27 cellular contexts compared by ENCODE assay signal in genomic region chr5:138141734-138142133, GRCh38. TPM values are rescaled to one million over a fixed set of nuclear protein-coding genes. Genes with fewer than 3 reads are reported as not detected.
DNase-seq lines count a peak whose midpoint lies in the region; ATAC-seq, FAIRE-seq and TF ChIP-seq lines count a peak whose summit lies in the region.
"Had no signal": no experiment of that assay in that cellular context is flagged by ENCODE, and none has a peak within 500 bp of the region (broad histone marks: within the 10 kb centered on the region; RNA-seq: fewer than 3 reads in every experiment).

No MANE protein-coding gene starts in this region.

- no peak for TF ChIP-seq POLR2A in breast epithelium (IDR thresholded peaks at IDR 0.05)

- no peaks in the 10 kb centered on the region for H3K79me2 ChIP-seq in neural progenitor cell (ENCODE audit: low read depth)

- intact Hi-C loops in CD8-positive, alpha-beta T cell (cut with DNase I, micrococcal nuclease), result no loop called here
- intact Hi-C loops in breast epithelium (cut with DNase I; ENCODE audit: low total_unique reads), result no loop called here

- H4K20me1 ChIP-seq in neural progenitor cell (ENCODE audit: low read depth), result no peaks in the 10 kb centered on the region
- H4K20me1 ChIP-seq: BLaER1 had no signal

- H3K27me3 ChIP-seq in bronchial epithelial cell (ENCODE audit: control insufficient read depth, insufficient read depth, low read length) (no peaks in the 10 kb centered on the region), neural progenitor cell (no peaks in the 10 kb centered on the region), breast epithelium (no peaks in the 10 kb centered on the region)
- no peaks in the 10 kb centered on the region for H3K27me3 ChIP-seq in CD8-positive, alpha-beta T cell (ENCODE audit: insufficient read depth, low read length)
- H3K27me3 ChIP-seq: BLaER1 had no signal

- peak; percentile 62 for ATAC-seq in esophagus mucosa
- ATAC-seq in CD8-positive, alpha-beta T cell, result no peak
- ATAC-seq: GM12878, GM23338, HCT116 had no signal

- POLR2A ChIA-PET in CD8-positive, alpha-beta T cell (lab: Charles Lee), result no interaction called here

- H3K9ac ChIP-seq in neural progenitor cell, result no peak overlapping the region
- H3K9ac ChIP-seq: BLaER1 had no signal

- H3K4me3 Mint-ChIP-seq in neural progenitor cell (no peak overlapping the region), chondrocyte (ENCODE audit: unreplicated experiment) (no peak overlapping the region)
- no peak overlapping the region for H3K4me3 Mint-ChIP-seq in CD8-positive, alpha-beta T cell
- H3K4me3 Mint-ChIP-seq: B cell; CD4-positive, CD25-positive, alpha-beta regulatory T cell; CD8-positive, alpha-beta memory T cell; GM23338; H9; HFFc6 had no signal

- TF ChIP-seq CTCF in bronchial epithelial cell (IDR thresholded peaks at IDR 0.05; ENCODE audit: insufficient read depth, low read length, severe bottlenecking) (no peak), neural progenitor cell (IDR thresholded peaks at IDR 0.05) (no peak), chondrocyte (IDR thresholded peaks at IDR 0.05) (no peak), breast epithelium (IDR thresholded peaks at IDR 0.05) (no peak)
- no peak for TF ChIP-seq CTCF in CD8-positive, alpha-beta T cell (IDR thresholded peaks at IDR 0.05)

- no peak overlapping the region for H3K4me3 ChIP-seq in bronchial epithelial cell (ENCODE audit: low read depth, low read length)
- H3K4me3 ChIP-seq in neural progenitor cell, result no peak overlapping the region
- no peak overlapping the region for H3K4me3 ChIP-seq in CD8-positive, alpha-beta T cell (ENCODE audit: low read depth, low read length)
- no peak overlapping the region for H3K4me3 ChIP-seq in breast epithelium
- H3K4me3 ChIP-seq: BLaER1, GM12878, GM23338 had no signal

- H3K36me3 ChIP-seq in bronchial epithelial cell (ENCODE audit: control insufficient read depth, insufficient read depth, low read length) (no peaks in the 10 kb centered on the region), neural progenitor cell (no peaks in the 10 kb centered on the region), breast epithelium (no peaks in the 10 kb centered on the region)
- no peaks in the 10 kb centered on the region for H3K36me3 ChIP-seq in CD8-positive, alpha-beta T cell (ENCODE audit: insufficient read depth, low read length)
- H3K36me3 ChIP-seq: BLaER1 had no signal

- H3K36me3 Mint-ChIP-seq in neural progenitor cell, result no peaks in the 10 kb centered on the region
- H3K36me3 Mint-ChIP-seq in chondrocyte (ENCODE audit: low read depth), result no peaks in the 10 kb centered on the region
- no peaks in the 10 kb centered on the region for H3K36me3 Mint-ChIP-seq in CD8-positive, alpha-beta T cell
- H3K36me3 Mint-ChIP-seq: CD4-positive, CD25-positive, alpha-beta regulatory T cell had no signal

- CTCF ChIA-PET in CD8-positive, alpha-beta T cell (lab: Charles Lee), result interaction anchor here (1.2 to 2.5 kb wide), 2 partner anchors 27 to 363 kb away, joined by 3 to 6 read pairs; no protein-coding TSS in a partner anchor

- H3K4me2 ChIP-seq in neural progenitor cell, result no peak overlapping the region
- H3K4me2 ChIP-seq: BLaER1, GM23338 had no signal

- H3K27me3 Mint-ChIP-seq in neural progenitor cell (ENCODE audit: insufficient read depth, low read depth) (no peaks in the 10 kb centered on the region), chondrocyte (ENCODE audit: low read depth) (no peaks in the 10 kb centered on the region)
- H3K27me3 Mint-ChIP-seq in CD8-positive, alpha-beta T cell (ENCODE audit: low read depth), result peaks cover 19% of the 10 kb centered on the region

- no peaks in the 10 kb centered on the region for H3K9me3 ChIP-seq in neural progenitor cell (ENCODE audit: low read depth)
- no peaks in the 10 kb centered on the region for H3K9me3 ChIP-seq in CD8-positive, alpha-beta T cell (ENCODE audit: low read length)
- H3K9me3 ChIP-seq in breast epithelium, result no peaks in the 10 kb centered on the region
- H3K9me3 ChIP-seq: BLaER1 had no signal

- H3K9me3 Mint-ChIP-seq in neural progenitor cell (no peaks in the 10 kb centered on the region), chondrocyte (ENCODE audit: low read depth) (no peaks in the 10 kb centered on the region)
- no peaks in the 10 kb centered on the region for H3K9me3 Mint-ChIP-seq in CD8-positive, alpha-beta T cell
- H3K9me3 Mint-ChIP-seq: CD4-positive, CD25-positive, alpha-beta regulatory T cell; CD8-positive, alpha-beta memory T cell; GM23338; HFFc6 had no signal

- H3K27ac ChIP-seq in neural progenitor cell (no peak overlapping the region), breast epithelium (no peak overlapping the region)
- H3K27ac ChIP-seq in CD8-positive, alpha-beta T cell (ENCODE audit: low read depth, low read length), result no peak overlapping the region
- H3K27ac ChIP-seq: 22Rv1, BLaER1, C4-2B had no signal

- no peaks in the 10 kb centered on the region for H3F3A ChIP-seq in neural progenitor cell (ENCODE audit: low read depth)

- H2AFZ ChIP-seq in neural progenitor cell (replicated peaks), result no peak overlapping the region
- H2AFZ ChIP-seq: GM23338 had no signal

- H3K4me1 ChIP-seq in neural progenitor cell (peaks cover 4% of the 10 kb centered on the region), breast epithelium (no peaks in the 10 kb centered on the region)
- no peaks in the 10 kb centered on the region for H3K4me1 ChIP-seq in CD8-positive, alpha-beta T cell (ENCODE audit: insufficient read depth, low read length)

- peak; percentile 40 for DNase-seq in NCI-H82 (lab: John Stamatoyannopoulos, UW)
- no peak for DNase-seq in NCI-H82 treated with DMSO at 0.1 percent for 48 hours (lab: John Stamatoyannopoulos, UW; ENCODE audit: unreplicated experiment)
- DNase-seq in bronchial epithelial cell (ENCODE audit: low read depth), result peak; percentile 47
- no peak for DNase-seq in neural progenitor cell (ENCODE audit: low spot score)
- DNase-seq in chondrocyte (ENCODE audit: low spot score), result no peak
- no peak for DNase-seq in CD8-positive, alpha-beta T cell
- DNase-seq in breast epithelium (ENCODE audit: low spot score in 2 of 2), result no peak
- DNase-seq: CD4-positive, CD25-positive, alpha-beta regulatory T cell; CD8-positive, alpha-beta memory T cell; DMS 273 treated with DMSO at 0.1 percent for 48 hours; DMS79; EL; GDM1; H9; HFFc6 had no signal

- FAIRE-seq in bronchial epithelial cell (lab: Jason Lieb, UNC), result no peak
- FAIRE-seq: A204.1, D721Med, GM12878, GM19239 had no signal

- H3K4me1 Mint-ChIP-seq in neural progenitor cell, result peaks cover 6% of the 10 kb centered on the region
- peaks cover 8% of the 10 kb centered on the region for H3K4me1 Mint-ChIP-seq in chondrocyte (ENCODE audit: low read depth)
- no peaks in the 10 kb centered on the region for H3K4me1 Mint-ChIP-seq in CD8-positive, alpha-beta T cell (ENCODE audit: low read depth)
- H3K4me1 Mint-ChIP-seq: CD4-positive, CD25-positive, alpha-beta regulatory T cell; CD8-positive, alpha-beta memory T cell had no signal

- H3K27ac Mint-ChIP-seq in neural progenitor cell (peak overlapping the region; percentile 66), chondrocyte (ENCODE audit: unreplicated experiment) (no peak overlapping the region)
- no peak overlapping the region for H3K27ac Mint-ChIP-seq in CD8-positive, alpha-beta T cell
- H3K27ac Mint-ChIP-seq: B cell; CD4-positive, CD25-positive, alpha-beta regulatory T cell; CD8-positive, alpha-beta memory T cell; GM23338; H9; HFFc6 had no signal

RNA-seq across cellular contexts. Expression of gene NME5, which starts 2.5 kb away (rescaled TPM):
- total RNA-seq in bronchial epithelial cell (0.53 and 0.64 TPM in 2 replicates), esophagus mucosa (0.44 TPM), neural progenitor cell (ENCODE audit: low replicate concordance) (6.7 and 8.0 TPM in 2 replicates), chondrocyte (1.7 to 5.0 TPM (median 2.0 TPM) in 3 replicates), breast epithelium (1 to 10 TPM; 1.9 to 3.9 (median 2.5) TPM)
- not detected for total RNA-seq in CD8-positive, alpha-beta T cell
- total RNA-seq: B cell; CD4-positive, CD25-positive, alpha-beta regulatory T cell; CD8-positive, alpha-beta memory T cell; GM12878; GM23338 had no signal

RNA-seq across cellular contexts. Expression of gene BRD8, which starts 36.7 kb away (rescaled TPM):
- total RNA-seq in bronchial epithelial cell (12.1 and 15.0 TPM in 2 replicates), esophagus mucosa (25.7 TPM), neural progenitor cell (ENCODE audit: low replicate concordance) (113 and 150 TPM in 2 replicates), chondrocyte (31.4 to 49.5 TPM (median 33.1 TPM) in 3 replicates), breast epithelium (10 to 100 TPM; 28.6 to 90.4 (median 69.5) TPM)
- 10 to 100 TPM; 13.0 to 15.0 TPM for total RNA-seq in CD8-positive, alpha-beta T cell

RNA-seq across cellular contexts. Expression of gene KIF20A, which starts 37.2 kb away (rescaled TPM):
- under 0.01 TPM in 2 replicates for total RNA-seq in bronchial epithelial cell
- 21.2 TPM for total RNA-seq in esophagus mucosa
- total RNA-seq in neural progenitor cell (ENCODE audit: low replicate concordance), result 128 and 158 TPM in 2 replicates
- 5.2 to 15.9 TPM (median 14.3 TPM) in 3 replicates for total RNA-seq in chondrocyte
- under 1 TPM in 1 of 2 experiments, not detected in 1; 0.19 TPM for total RNA-seq in CD8-positive, alpha-beta T cell
- total RNA-seq in breast epithelium, result 1 to 10 TPM in 1 of 3 donors, under 1 TPM in 1, not detected in 1; 0.29 to 2.1 TPM

RNA-seq across cellular contexts. Expression of gene WNT8A, which starts 57.9 kb away (rescaled TPM):
- total RNA-seq in bronchial epithelial cell (not detected in 2 replicates), esophagus mucosa (not detected), neural progenitor cell (ENCODE audit: low replicate concordance) (0.25 TPM in 1 of 2 replicates, not detected in the other), chondrocyte (not detected in 3 replicates), breast epithelium (not detected)
- not detected for total RNA-seq in CD8-positive, alpha-beta T cell
- total RNA-seq: B cell; CD4-positive, CD25-positive, alpha-beta regulatory T cell; CD8-positive, alpha-beta memory T cell; GM12878; GM23338; H4; HFFc6 had no signal

Comparison
In these comparisons a context has a peak if more than half of its experiments do, and no peak if none do; other contexts are left out.
1. DNase-seq: peak in NCI-H82 (single experiment) and bronchial epithelial cell (single experiment); none in NCI-H82 treated with DMSO at 0.1 percent for 48 hours (single experiment), neural progenitor cell (single experiment), chondrocyte (single experiment), CD8-positive, alpha-beta T cell (0 of 7) and breast epithelium (0 of 2).